In the genomic region with DNA sequence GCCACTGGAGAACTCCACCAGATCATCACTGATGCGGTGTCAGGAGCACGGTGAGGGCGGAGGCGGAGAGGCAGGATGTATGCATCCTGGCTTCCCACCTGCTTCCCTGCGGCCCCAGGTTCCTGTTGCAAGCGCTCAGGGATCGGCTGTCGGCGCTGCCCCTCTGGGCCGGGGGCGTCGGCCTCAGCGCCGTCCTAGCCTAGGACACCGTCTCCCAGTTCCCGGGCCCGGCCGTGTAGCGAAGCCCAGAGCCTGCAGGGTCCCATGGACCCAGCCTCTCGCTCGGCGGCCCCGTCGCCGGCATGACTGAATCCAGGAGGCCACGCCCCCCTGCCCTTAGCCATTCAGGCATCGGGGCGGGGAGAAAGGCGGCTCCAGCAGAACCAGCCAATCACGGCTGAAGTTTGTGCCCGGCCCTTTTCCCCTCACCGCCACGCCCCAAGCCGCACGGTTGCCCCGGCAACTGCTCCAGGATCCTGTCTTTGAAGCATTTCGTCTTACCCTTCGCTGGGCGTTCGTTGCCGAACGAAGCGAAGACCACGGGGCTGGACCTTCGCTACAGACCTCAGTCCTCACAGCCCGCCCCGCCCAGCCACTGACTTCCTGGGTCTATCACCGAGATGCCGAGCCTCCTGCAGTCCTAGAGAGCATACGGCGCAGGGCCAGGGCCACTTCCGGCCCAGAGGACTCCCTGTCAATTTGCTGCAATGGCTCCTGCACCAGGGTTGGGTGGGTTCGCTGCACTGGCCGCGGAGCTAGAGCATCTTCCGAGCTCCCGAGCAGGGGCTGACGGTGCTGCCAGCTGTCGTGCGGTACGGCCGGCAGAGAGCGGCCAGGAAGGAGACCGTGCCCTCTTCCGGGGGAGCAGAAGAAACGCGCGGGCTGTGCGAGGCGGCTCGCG, we compare ENCODE assay signal across 8 cellular contexts. TPM values are rescaled to one million over a fixed set of nuclear protein-coding genes. Genes with fewer than 3 reads are reported as not detected.
DNase-seq lines count a peak whose midpoint lies in the region; ATAC-seq and TF ChIP-seq lines count a peak whose summit lies in the region.

No MANE protein-coding gene starts in this region.

- H3K36me3 ChIP-seq in CD4-positive, CD25-positive, alpha-beta regulatory T cell (ENCODE audit: control insufficient read depth, insufficient read depth, low read length) = no peaks in the 10 kb centered on the region

- peaks cover 34% of the 10 kb centered on the region for H3K4me1 ChIP-seq in CD4-positive, CD25-positive, alpha-beta regulatory T cell (ENCODE audit: control insufficient read depth, insufficient read depth, low read length, poor library complexity, severe bottlenecking)

- peak; percentile 96 to 97 (median 97) for DNase-seq in CD4-positive, CD25-positive, alpha-beta regulatory T cell
- DNase-seq in NCI-H69 (lab: John Stamatoyannopoulos, UW) (peak; percentile 98), dermis blood vessel endothelial cell (peak; percentile 96), lower leg skin (ENCODE audit: low spot score in 2 of 2) (peak; percentile 96 to 99)
- peak; percentile 97 for DNase-seq in activated CD4-positive, alpha-beta T cell treated with anti-CD3 and anti-CD28 coated beads, Interleukin-2, amount 50 U/mL, for 1 hour
- peak; percentile 94 to 96 for DNase-seq in stimulated activated CD4-positive, alpha-beta T cell treated with anti-CD3 and anti-CD28 coated beads, Interleukin-4, amount 100 ng/mL, for 4 hours

- H3K27ac ChIP-seq in CD4-positive, CD25-positive, alpha-beta regulatory T cell (ENCODE audit: insufficient read depth, low read length, poor library complexity, severe bottlenecking) = peak overlapping the region; percentile 84

- 0% methylated on average over 46 to 51 of the region's 72 CpGs for WGBS in lower leg skin, 2 donors

- no peaks in the 10 kb centered on the region for H3K36me3 Mint-ChIP-seq in CD4-positive, CD25-positive, alpha-beta regulatory T cell

- no peak for TF ChIP-seq CTCF in lower leg skin (IDR thresholded peaks at IDR 0.05)

- no peaks in the 10 kb centered on the region for H3K27me3 ChIP-seq in CD4-positive, CD25-positive, alpha-beta regulatory T cell (ENCODE audit: control insufficient read depth, insufficient read depth, low read length)

- ATAC-seq in CD4-positive, CD25-positive, alpha-beta regulatory T cell (ENCODE audit: low read depth in 2 of 2) = peak; percentile 87 to 88
- peak; percentile 93 for ATAC-seq in GM19372 (IDR thresholded peaks at IDR 0.05; ENCODE audit: low read depth, unreplicated experiment)
- peak; percentile 88 for ATAC-seq in HG03521 (IDR thresholded peaks at IDR 0.05; ENCODE audit: unreplicated experiment)

- peak overlapping the region; percentile 69 for H3K4me3 ChIP-seq in CD4-positive, CD25-positive, alpha-beta regulatory T cell (ENCODE audit: low read depth, low read length)
- peak overlapping the region; percentile 53 for H3K4me3 ChIP-seq in lower leg skin (ENCODE audit: low read depth, poor library complexity, severe bottlenecking)

- intact Hi-C loops in lower leg skin (cut with DNase I; ENCODE audit: low total_unique reads) = no loop called here

- TF ChIP-seq POLR2A in lower leg skin (IDR thresholded peaks at IDR 0.05) = no peak

- peaks cover 0 to 1% (median 0%) of the 10 kb centered on the region in 7 donors for H3K9me3 Mint-ChIP-seq in CD4-positive, CD25-positive, alpha-beta regulatory T cell

- H3K4me1 Mint-ChIP-seq in CD4-positive, CD25-positive, alpha-beta regulatory T cell = peaks cover 5 to 51% (median 29%) of the 10 kb centered on the region in 4 donors

- H3K9me3 ChIP-seq in CD4-positive, CD25-positive, alpha-beta regulatory T cell (ENCODE audit: control insufficient read depth in 2 of 2, low read length in 2 of 2) = no peaks in the 10 kb centered on the region

- H3K27me3 Mint-ChIP-seq in CD4-positive, CD25-positive, alpha-beta regulatory T cell = no peaks in the 10 kb centered on the region

- H3K27ac Mint-ChIP-seq in CD4-positive, CD25-positive, alpha-beta regulatory T cell = peak overlapping the region; percentile 95 to 98 (median 97)

- peak overlapping the region; percentile 88 to 99 (median 96) for H3K4me3 Mint-ChIP-seq in CD4-positive, CD25-positive, alpha-beta regulatory T cell

RNA-seq across cellular contexts. Expression of gene ZNF213, which starts 10.6 kb away (rescaled TPM):
- total RNA-seq in CD4-positive, CD25-positive, alpha-beta regulatory T cell = 3.8 TPM
- 1 to 10 TPM; 1.9 to 2.3 (median 2.1) TPM for polyA plus RNA-seq in CD4-positive, CD25-positive, alpha-beta regulatory T cell
- total RNA-seq in dermis blood vessel endothelial cell = 6.6 and 14.6 TPM in 2 replicates
- total RNA-seq in lower leg skin = 10 to 100 TPM; 10.7 to 18.0 (median 14.6) TPM

RNA-seq across cellular contexts. Expression of gene ZNF205, which starts 11.8 kb away (rescaled TPM):
- not detected for total RNA-seq in CD4-positive, CD25-positive, alpha-beta regulatory T cell
- polyA plus RNA-seq in CD4-positive, CD25-positive, alpha-beta regulatory T cell = not detected
- total RNA-seq in dermis blood vessel endothelial cell (26.2 and 30.2 TPM in 2 replicates), lower leg skin (10 to 100 TPM; 15.1 to 25.3 (median 18.5) TPM)

RNA-seq across cellular contexts. Expression of gene ZSCAN10, which starts 25.1 kb away (rescaled TPM):
- 0.81 TPM for total RNA-seq in CD4-positive, CD25-positive, alpha-beta regulatory T cell
- polyA plus RNA-seq in CD4-positive, CD25-positive, alpha-beta regulatory T cell = not detected
- total RNA-seq in dermis blood vessel endothelial cell (not detected in 2 replicates), lower leg skin (not detected)

RNA-seq across cellular contexts. Expression of gene IL32, which starts 58.8 kb away (rescaled TPM):
- 1,611 TPM for total RNA-seq in CD4-positive, CD25-positive, alpha-beta regulatory T cell
- polyA plus RNA-seq in CD4-positive, CD25-positive, alpha-beta regulatory T cell = 1,000 to 10,000 TPM; 3,219 to 6,021 (median 4,004) TPM
- total RNA-seq in dermis blood vessel endothelial cell (29.5 and 133 TPM in 2 replicates), lower leg skin (1 to 10 TPM in 3 of 4 donors, under 1 TPM in 1; 0.80 to 7.2 (median 5.1) TPM)

Comparison
In these comparisons a context has a peak if more than half of its experiments do, and no peak if none do; other contexts are left out.
1. Peak in every context shown above with its lines: DNase-seq, ATAC-seq, H3K4me3 ChIP-seq and H3K27ac ChIP-seq.
2. RNA of gene ZNF205, which starts 11.8 kb away (total RNA-seq): 26.2 to 30.2 TPM in dermis blood vessel endothelial cell and 15.1 to 25.3 TPM in lower leg skin; not detected in CD4-positive, CD25-positive, alpha-beta regulatory T cell (single experiment); every median in the first group is over 10 times any median in the second.